In genomic region chr9:34985311-34985899, GRCh38 we compare ENCODE assay signal across 8 cellular contexts. TPM values are rescaled to one million over a fixed set of nuclear protein-coding genes. Genes with fewer than 3 reads are reported as not detected.
DNase-seq lines count a peak whose midpoint lies in the region; ATAC-seq and TF ChIP-seq lines count a peak whose summit lies in the region.

No MANE protein-coding gene starts in this region.

- no peak for ATAC-seq in naive thymus-derived CD4-positive, alpha-beta T cell
- ATAC-seq in HG03354 (IDR thresholded peaks at IDR 0.05; ENCODE audit: poor library complexity, severe bottlenecking, unreplicated experiment) = no peak

- peak; percentile 47 for DNase-seq in A172 (ENCODE audit: low spot score)
- peak; percentile 76 for DNase-seq in ELR (ENCODE audit: low read depth)
- DNase-seq in NCI-H1694 (lab: John Stamatoyannopoulos, UW) = peak; percentile 45
- DNase-seq in activated CD4-positive, alpha-beta T cell treated with anti-CD3 and anti-CD28 coated beads, Interleukin-2, amount 10 ng/mL, durations not matched to agents 24 days and 14 days = peak; percentile 89
- peak; percentile 90 for DNase-seq in dermis blood vessel endothelial cell
- peak in 7 of 9 donors; percentile 16 to 61 (median 45) for DNase-seq in naive thymus-derived CD4-positive, alpha-beta T cell
- DNase-seq in vagina (ENCODE audit: extremely low spot score in 2 of 2) = no peak

- peak overlapping the region; percentile 89 for H3K27ac Mint-ChIP-seq in activated CD4-positive, alpha-beta T cell treated with anti-CD3 and anti-CD28 coated beads, Interleukin-2, amount 10 ng/mL, durations not matched to agents 24 days and 14 days
- peak overlapping the region in 8 of 9 donors; percentile 8 to 84 (median 54) for H3K27ac Mint-ChIP-seq in naive thymus-derived CD4-positive, alpha-beta T cell

- peaks cover 23 to 63% of the 10 kb centered on the region in 2 donors for H3K4me1 ChIP-seq in naive thymus-derived CD4-positive, alpha-beta T cell (ENCODE audit: control insufficient read depth in 2 of 2, insufficient read depth in 2 of 2, low read length in 2 of 2)
- H3K4me1 ChIP-seq in vagina = peaks cover 12% of the 10 kb centered on the region

- H3K9me3 Mint-ChIP-seq in activated CD4-positive, alpha-beta T cell treated with anti-CD3 and anti-CD28 coated beads, Interleukin-2, amount 10 ng/mL, durations not matched to agents 24 days and 14 days = no peaks in the 10 kb centered on the region
- H3K9me3 Mint-ChIP-seq in naive thymus-derived CD4-positive, alpha-beta T cell = peaks cover 0 to 3% (median 0%) of the 10 kb centered on the region in 11 donors

- no peaks in the 10 kb centered on the region for H3K27me3 Mint-ChIP-seq in activated CD4-positive, alpha-beta T cell treated with anti-CD3 and anti-CD28 coated beads, Interleukin-2, amount 10 ng/mL, durations not matched to agents 24 days and 14 days
- H3K27me3 Mint-ChIP-seq in naive thymus-derived CD4-positive, alpha-beta T cell = no peaks in the 10 kb centered on the region

- H3K4me1 Mint-ChIP-seq in activated CD4-positive, alpha-beta T cell treated with anti-CD3 and anti-CD28 coated beads, Interleukin-2, amount 10 ng/mL, durations not matched to agents 24 days and 14 days = peaks cover 60% of the 10 kb centered on the region
- H3K4me1 Mint-ChIP-seq in naive thymus-derived CD4-positive, alpha-beta T cell = peaks cover 56 to 83% (median 71%) of the 10 kb centered on the region in 7 donors

- H3K36me3 ChIP-seq in naive thymus-derived CD4-positive, alpha-beta T cell (ENCODE audit: control insufficient read depth in 2 of 3, insufficient read depth in 3 of 3, low read length in 3 of 3) = no peaks in the 10 kb centered on the region
- H3K36me3 ChIP-seq in vagina = no peaks in the 10 kb centered on the region

- H3K4me3 Mint-ChIP-seq in activated CD4-positive, alpha-beta T cell treated with anti-CD3 and anti-CD28 coated beads, Interleukin-2, amount 10 ng/mL, durations not matched to agents 24 days and 14 days = no peak overlapping the region
- H3K4me3 Mint-ChIP-seq in naive thymus-derived CD4-positive, alpha-beta T cell = peak overlapping the region in 6 of 10 donors; percentile 1 to 65 (median 56)

- TF ChIP-seq POLR2A in vagina (IDR thresholded peaks at IDR 0.05) = no peak

- no peaks in the 10 kb centered on the region for H3K36me3 Mint-ChIP-seq in activated CD4-positive, alpha-beta T cell treated with anti-CD3 and anti-CD28 coated beads, Interleukin-2, amount 10 ng/mL, durations not matched to agents 24 days and 14 days (ENCODE audit: low read depth)
- H3K36me3 Mint-ChIP-seq in naive thymus-derived CD4-positive, alpha-beta T cell = peaks cover 0 to 1% (median 0%) of the 10 kb centered on the region in 5 donors

- intact Hi-C loops in activated CD4-positive, alpha-beta T cell treated with anti-CD3 and anti-CD28 coated beads, Interleukin-2, amount 10 ng/mL, durations not matched to agents 24 days and 14 days (cut with micrococcal nuclease) = loop anchor here (1.0 to 5.0 kb wide), 3 partner anchors 23 to 283 kb away; no protein-coding TSS in a partner anchor
- intact Hi-C loops in naive thymus-derived CD4-positive, alpha-beta T cell (cut with micrococcal nuclease) = loop anchor here (1.0 to 10.0 kb wide), 11 partner anchors 86 to 938 kb away; partner anchors contain the start of genes ENHO (in 1 of the 2), KIF24 (in 1 of the 2), NUDT2 (in 1 of the 2) and RPP25L (in 1 of the 2)
- intact Hi-C loops in vagina (cut with DNase I) = no loop called here

- no peak overlapping the region for H3K27ac ChIP-seq in naive thymus-derived CD4-positive, alpha-beta T cell (ENCODE audit: low read depth, low read length)
- no peak overlapping the region for H3K27ac ChIP-seq in vagina

- CTCF ChIA-PET in naive thymus-derived CD4-positive, alpha-beta T cell (lab: Charles Lee) = interaction anchor here (0.6 to 2.3 kb wide), 10 partner anchors 9 to 711 kb away, joined by 3 to 25 read pairs (median 4); partner anchors contain the start of gene PIGO

- H3K9me3 ChIP-seq in naive thymus-derived CD4-positive, alpha-beta T cell (ENCODE audit: control insufficient read depth in 2 of 3, low read length in 3 of 3) = no peaks in the 10 kb centered on the region
- H3K9me3 ChIP-seq in vagina = no peaks in the 10 kb centered on the region

- peak; percentile 6 to 52 (median 50) for TF ChIP-seq CTCF in vagina (IDR thresholded peaks at IDR 0.05)

- POLR2A ChIA-PET in naive thymus-derived CD4-positive, alpha-beta T cell (lab: Charles Lee) = no interaction called here

- H3K4me3 ChIP-seq in naive thymus-derived CD4-positive, alpha-beta T cell (ENCODE audit: low read length) = no peak overlapping the region
- H3K4me3 ChIP-seq in vagina = no peak overlapping the region

- no peaks in the 10 kb centered on the region for H3K27me3 ChIP-seq in naive thymus-derived CD4-positive, alpha-beta T cell (ENCODE audit: control insufficient read depth in 2 of 2, insufficient read depth in 2 of 2, low read length in 2 of 2)
- no peaks in the 10 kb centered on the region for H3K27me3 ChIP-seq in vagina

RNA-seq across cellular contexts. Expression of gene DNAJB5, which starts 4.1 kb away (rescaled TPM):
- total RNA-seq in A172 (2014; rRNA removed; shearing (Covaris generic)) = 3.3 and 6.7 TPM in 2 replicates
- 7.7 and 10.6 TPM in 2 replicates for total RNA-seq in activated CD4-positive, alpha-beta T cell treated with anti-CD3 and anti-CD28 coated beads, Interleukin-2, amount 10 ng/mL, durations not matched to agents 24 days and 14 days
- 3.4 and 3.6 TPM in 2 replicates for total RNA-seq in dermis blood vessel endothelial cell
- 1 to 10 TPM; 1.1 to 3.7 (median 1.4) TPM for total RNA-seq in naive thymus-derived CD4-positive, alpha-beta T cell
- 1 to 10 TPM; 3.4 TPM for polyA plus RNA-seq in naive thymus-derived CD4-positive, alpha-beta T cell
- 6.9 TPM for total RNA-seq in vagina

RNA-seq across cellular contexts. Expression of gene PHF24, which starts 27.3 kb away (rescaled TPM):
- total RNA-seq in A172 (2014; rRNA removed; shearing (Covaris generic)) = 0.05 TPM in 1 of 2 replicates, not detected in the other
- total RNA-seq in activated CD4-positive, alpha-beta T cell treated with anti-CD3 and anti-CD28 coated beads, Interleukin-2, amount 10 ng/mL, durations not matched to agents 24 days and 14 days = 0.14 and 0.57 TPM in 2 replicates
- total RNA-seq in dermis blood vessel endothelial cell = not detected in 2 replicates
- total RNA-seq in naive thymus-derived CD4-positive, alpha-beta T cell = not detected
- not detected for polyA plus RNA-seq in naive thymus-derived CD4-positive, alpha-beta T cell
- total RNA-seq in vagina = 0.25 TPM

Comparison
In these comparisons a context has a peak if more than half of its experiments do, and no peak if none do; other contexts are left out.
1. DNase-seq: peak in A172 (single experiment), ELR (single experiment), NCI-H1694 (single experiment), activated CD4-positive, alpha-beta T cell treated with anti-CD3 and anti-CD28 coated beads, Interleukin-2, amount 10 ng/mL, durations not matched to agents 24 days and 14 days (single experiment), dermis blood vessel endothelial cell (single experiment) and naive thymus-derived CD4-positive, alpha-beta T cell (7 of 9); none in vagina (0 of 2).